2 cellular contexts compared by ENCODE assay signal in genomic region chr7:46603780-46604725, GRCh38.
TF ChIP-seq lines count a peak whose summit lies in the region.

No MANE protein-coding gene starts in this region.

TF ChIP-seq in IMR-90, 13 proteins besides CTCF, POLR2A, EP300 and RAD21 (continued from another document):
- TF ChIP-seq FOS (IDR thresholded peaks at IDR 0.05; ENCODE audit: low read depth, low read length) (no peak), CHD1 (IDR thresholded peaks at IDR 0.05; ENCODE audit: low read depth, low read length) (no peak), NFE2L2 (IDR thresholded peaks at IDR 0.05; ENCODE audit: low read depth, low read length) (no peak), RFX5 (IDR thresholded peaks at IDR 0.05; ENCODE audit: low read depth, low read length) (no peak), ELK1 (IDR thresholded peaks at IDR 0.05; ENCODE audit: borderline replicate concordance, low read depth, low read length) (no peak), RCOR1 (IDR thresholded peaks at IDR 0.05; ENCODE audit: insufficient replicate concordance, low read length) (no peak), MAFK (IDR thresholded peaks at IDR 0.05; ENCODE audit: low read depth, low read length) (no peak), USF2 (IDR thresholded peaks at IDR 0.05; ENCODE audit: low read depth, low read length) (no peak)

TF ChIP-seq in endothelial cell of umbilical vein, 7 proteins besides CTCF, POLR2A, EP300 and RAD21 (continued from another document):
- TF ChIP-seq FOS (IDR thresholded peaks at IDR 0.05; ENCODE audit: borderline replicate concordance, insufficient read depth, low read length) (peak; percentile 31), POLR2AphosphoS5 (IDR thresholded peaks at IDR 0.05; ENCODE audit: insufficient read depth, low read depth, low read length) (peak; percentile 16)
